29 cellular contexts compared by ENCODE assay signal in genomic region chr3:35640736-35641135, GRCh38. TPM values are rescaled to one million over a fixed set of nuclear protein-coding genes. Genes with fewer than 3 reads are reported as not detected.
DNase-seq lines count a peak whose midpoint lies in the region; TF ChIP-seq lines count a peak whose summit lies in the region.
"Had no signal": no experiment of that assay in that cellular context is flagged by ENCODE, and none has a peak within 500 bp of the region (broad histone marks: within the 10 kb centered on the region; RNA-seq: fewer than 3 reads in every experiment).

No MANE protein-coding gene starts in this region.

- no peaks in the 10 kb centered on the region for H3K36me3 ChIP-seq in adrenal gland (replicated peaks in 1 of 2)
- H3K36me3 ChIP-seq: HAP-1, neutrophil, SJSA1, thoracic aorta had no signal

- peaks cover 0 to 6% of the 10 kb centered on the region in 2 donors for H3K4me1 ChIP-seq in adrenal gland (replicated peaks in 1 of 2)
- H3K4me1 ChIP-seq: HAP-1, SJSA1 had no signal

- no peaks in the 10 kb centered on the region for H3K9me3 Mint-ChIP-seq in activated naive CD8-positive, alpha-beta T cell (ENCODE audit: low read depth)
- H3K9me3 Mint-ChIP-seq in activated naive CD8-positive, alpha-beta T cell treated with anti-CD3 and anti-CD28 coated beads for 36 hours, result peaks cover 5% of the 10 kb centered on the region
- H3K9me3 Mint-ChIP-seq in chondrocyte (ENCODE audit: low read depth) (no peaks in the 10 kb centered on the region), neural crest cell (no peaks in the 10 kb centered on the region), type B pancreatic cell (no peaks in the 10 kb centered on the region)

- no peaks in the 10 kb centered on the region for H3K9me3 ChIP-seq in adrenal gland (replicated peaks in 1 of 3)
- H3K9me3 ChIP-seq: HAP-1, neutrophil, SJSA1, thoracic aorta had no signal

- intact Hi-C loops in adrenal gland (cut with DNase I), result no loop called here

- TF ChIP-seq CTCF in chondrocyte (IDR thresholded peaks at IDR 0.05), result no peak
- TF ChIP-seq CTCF in neural crest cell (conservative IDR thresholded peaks at IDR 0.05), result no peak
- TF ChIP-seq CTCF in type B pancreatic cell (conservative IDR thresholded peaks at IDR 0.05), result no peak
- TF ChIP-seq CTCF in adrenal gland (IDR thresholded peaks at IDR 0.05), result no peak

- H3K4me3 ChIP-seq in adrenal gland, result no peak overlapping the region
- H3K4me3 ChIP-seq: lung, SJSA1 had no signal

- 75 to 86% (median 81%) methylated on average over 1 of the region's 1 CpG for WGBS in adrenal gland, 4 donors

- peaks cover 24% of the 10 kb centered on the region for H3K27me3 ChIP-seq in adrenal gland

- DNase-seq in activated naive CD8-positive, alpha-beta T cell treated with anti-CD3 and anti-CD28 coated beads for 36 hours, result no peak
- DNase-seq in chondrocyte (ENCODE audit: low spot score) (no peak), neural crest cell (ENCODE audit: low read depth, low spot score) (no peak), type B pancreatic cell (ENCODE audit: extremely low spot score, unreplicated experiment) (no peak), LoVo (ENCODE audit: low spot score) (no peak), adrenal gland (no peak), H4 (ENCODE audit: low spot score) (no peak)
- DNase-seq: 8988T; activated CD4-positive, alpha-beta T cell treated with anti-CD3 and anti-CD28 coated beads for 36 hours; activated effector memory CD4-positive, alpha-beta T cell treated with Interleukin-2 at 50 U/mL for 16 hours; activated T-cell treated with anti-CD3 and anti-CD28 coated beads for 4 hours; DMS53; effector CD8-positive, alpha-beta T cell; GDM1; NCI-H1105; NCI-H1930; NCI-H2227 treated with DMSO at 0.1 percent for 48 hours; NCI-H69; stimulated activated naive CD4-positive, alpha-beta T cell treated with Interleukin-2 at 50 U/mL for 16 hours; T-helper 17 cell had no signal

- no peaks in the 10 kb centered on the region for H3K36me3 Mint-ChIP-seq in activated naive CD8-positive, alpha-beta T cell
- H3K36me3 Mint-ChIP-seq in activated naive CD8-positive, alpha-beta T cell treated with anti-CD3 and anti-CD28 coated beads for 36 hours, result peaks cover 3% of the 10 kb centered on the region
- H3K36me3 Mint-ChIP-seq in chondrocyte (ENCODE audit: low read depth) (no peaks in the 10 kb centered on the region), neural crest cell (ENCODE audit: low read depth) (no peaks in the 10 kb centered on the region), type B pancreatic cell (no peaks in the 10 kb centered on the region)

- TF ChIP-seq POLR2A in adrenal gland (IDR thresholded peaks at IDR 0.05), result no peak

- peaks cover 34% of the 10 kb centered on the region for H3K27me3 Mint-ChIP-seq in activated naive CD8-positive, alpha-beta T cell
- H3K27me3 Mint-ChIP-seq in activated naive CD8-positive, alpha-beta T cell treated with anti-CD3 and anti-CD28 coated beads for 36 hours, result peaks cover 51% of the 10 kb centered on the region
- H3K27me3 Mint-ChIP-seq in chondrocyte (ENCODE audit: low read depth), result peaks cover 62% of the 10 kb centered on the region
- H3K27me3 Mint-ChIP-seq in neural crest cell (ENCODE audit: low read depth), result peaks cover 83% of the 10 kb centered on the region
- H3K27me3 Mint-ChIP-seq in type B pancreatic cell, result peaks cover 82% of the 10 kb centered on the region

- H3K27ac Mint-ChIP-seq in activated naive CD8-positive, alpha-beta T cell, result no peak overlapping the region
- H3K27ac Mint-ChIP-seq in activated naive CD8-positive, alpha-beta T cell treated with anti-CD3 and anti-CD28 coated beads for 36 hours, result no peak overlapping the region
- H3K27ac Mint-ChIP-seq in chondrocyte (ENCODE audit: unreplicated experiment) (no peak overlapping the region), neural crest cell (ENCODE audit: unreplicated experiment) (no peak overlapping the region), type B pancreatic cell (no peak overlapping the region)
- H3K27ac Mint-ChIP-seq: activated CD4-positive, alpha-beta T cell treated with anti-CD3 and anti-CD28 coated beads for 36 hours; progenitor cell of endocrine pancreas; T-helper 17 cell had no signal

- no peak overlapping the region for H3K27ac ChIP-seq in adrenal gland
- H3K27ac ChIP-seq: neutrophil, SJSA1, thoracic aorta had no signal

- peak overlapping the region; percentile 52 for H3K4me3 Mint-ChIP-seq in activated naive CD8-positive, alpha-beta T cell
- H3K4me3 Mint-ChIP-seq in activated naive CD8-positive, alpha-beta T cell treated with anti-CD3 and anti-CD28 coated beads for 36 hours, result no peak overlapping the region
- peak overlapping the region; percentile 85 for H3K4me3 Mint-ChIP-seq in chondrocyte (ENCODE audit: unreplicated experiment)
- H3K4me3 Mint-ChIP-seq in neural crest cell, result peak overlapping the region; percentile 80
- peak overlapping the region; percentile 96 for H3K4me3 Mint-ChIP-seq in type B pancreatic cell
- H3K4me3 Mint-ChIP-seq: T-helper 17 cell had no signal

- peaks cover 7% of the 10 kb centered on the region for H3K4me1 Mint-ChIP-seq in activated naive CD8-positive, alpha-beta T cell (ENCODE audit: low read depth)
- peaks cover 5% of the 10 kb centered on the region for H3K4me1 Mint-ChIP-seq in activated naive CD8-positive, alpha-beta T cell treated with anti-CD3 and anti-CD28 coated beads for 36 hours
- H3K4me1 Mint-ChIP-seq in chondrocyte (ENCODE audit: low read depth) (peaks cover 24% of the 10 kb centered on the region), neural crest cell (peaks cover 18% of the 10 kb centered on the region), type B pancreatic cell (ENCODE audit: unreplicated experiment) (peaks cover 8% of the 10 kb centered on the region)

RNA-seq across cellular contexts. Expression of gene ARPP21, which starts 1.4 kb away (rescaled TPM):
- total RNA-seq in activated naive CD8-positive, alpha-beta T cell treated with anti-CD3 and anti-CD28 coated beads for 36 hours, result not detected
- 4.1 to 10.6 TPM (median 4.9 TPM) in 3 replicates for total RNA-seq in chondrocyte
- 0.12 TPM in 1 of 2 replicates, not detected in the other for total RNA-seq in neural crest cell
- total RNA-seq in type B pancreatic cell (ENCODE audit: low replicate concordance), result 1.4 and 3.5 TPM in 2 replicates
- not detected for total RNA-seq in adrenal gland
- under 1 TPM in 2 of 3 donors, not detected in 1; 0.32 to 0.79 TPM for polyA plus RNA-seq in adrenal gland
- total RNA-seq in H4 (2014; rRNA removed; shearing (Covaris generic)), result 0.41 TPM in 1 of 2 replicates, not detected in the other
- total RNA-seq: activated CD4-positive, alpha-beta T cell treated with anti-CD3 and anti-CD28 coated beads for 36 hours; epithelial cell of proximal tubule; progenitor cell of endocrine pancreas; RPMI7951; SJSA1; T-helper 17 cell had no signal
- polyA plus RNA-seq: lung had no signal
